ENCODE assay signal across 9 cellular contexts in genomic region chr1:66788231-66788939, GRCh38. TPM values are rescaled to one million over a fixed set of nuclear protein-coding genes. Genes with fewer than 3 reads are reported as not detected.
DNase-seq lines count a peak whose midpoint lies in the region; ATAC-seq and TF ChIP-seq lines count a peak whose summit lies in the region.
"Had no signal": no experiment of that assay in that cellular context is flagged by ENCODE, and none has a peak within 500 bp of the region (broad histone marks: within the 10 kb centered on the region; RNA-seq: fewer than 3 reads in every experiment).

No MANE protein-coding gene starts in this region.

- H3K4me3 ChIP-seq in GM23338 = no peak overlapping the region
- no peak overlapping the region for H3K4me3 ChIP-seq in neural progenitor cell
- H3K4me3 ChIP-seq: SK-N-MC had no signal

- no peak overlapping the region for H3K27ac ChIP-seq in GM23338 (ENCODE audit: low read depth)
- H3K27ac ChIP-seq in neural progenitor cell = no peak overlapping the region
- H3K27ac ChIP-seq: SK-N-MC had no signal

- H3K27me3 Mint-ChIP-seq in GM23338 (ENCODE audit: insufficient read depth, low read depth, poor library complexity) = no peaks in the 10 kb centered on the region
- H3K27me3 Mint-ChIP-seq in neural progenitor cell (ENCODE audit: insufficient read depth, low read depth) = no peaks in the 10 kb centered on the region

- ATAC-seq in GM18505 (IDR thresholded peaks at IDR 0.05; ENCODE audit: unreplicated experiment) (peak; percentile 78), HG02763 (IDR thresholded peaks at IDR 0.05; ENCODE audit: unreplicated experiment) (peak; percentile 78), GM23338 (no peak)

- TF ChIP-seq CTCF in GM23338 (conservative IDR thresholded peaks at IDR 0.05; ENCODE audit: low read depth in 2 of 2) = no peak
- TF ChIP-seq CTCF in neural progenitor cell (IDR thresholded peaks at IDR 0.05) = no peak

- no peak overlapping the region for H3K4me2 ChIP-seq in GM23338
- H3K4me2 ChIP-seq in neural progenitor cell = no peak overlapping the region

- H3F3A ChIP-seq in GM23338 (replicated peaks; ENCODE audit: low read depth) (no peaks in the 10 kb centered on the region), neural progenitor cell (ENCODE audit: low read depth) (no peaks in the 10 kb centered on the region)

- no peaks in the 10 kb centered on the region for H4K20me1 ChIP-seq in GM23338 (replicated peaks; ENCODE audit: insufficient read depth)
- H4K20me1 ChIP-seq in neural progenitor cell (ENCODE audit: low read depth) = no peaks in the 10 kb centered on the region

- H2AFZ ChIP-seq in GM23338 = no peak overlapping the region
- H2AFZ ChIP-seq in neural progenitor cell (replicated peaks) = no peak overlapping the region

- no peaks in the 10 kb centered on the region for H3K79me2 ChIP-seq in GM23338 (replicated peaks; ENCODE audit: insufficient read depth)
- no peaks in the 10 kb centered on the region for H3K79me2 ChIP-seq in neural progenitor cell (ENCODE audit: low read depth)

- TF ChIP-seq POLR2A in GM18505 (IDR thresholded peaks at IDR 0.05; ENCODE audit: borderline replicate concordance, extremely low read depth, insufficient read depth, insufficient read length) = no peak

- DNase-seq in activated CD4-positive, alpha-beta T cell treated with anti-CD3 and anti-CD28 coated beads, Interleukin-2, amount 50 U/mL, for 4 hours = peak; percentile 53 to 59
- DNase-seq in stimulated activated CD4-positive, alpha-beta T cell treated with anti-CD3 and anti-CD28 coated beads, Interleukin-15, amount 100 ng/mL, for 24 hours = peak; percentile 77
- DNase-seq in GM23338 (ENCODE audit: low spot score) = no peak
- DNase-seq in cerebellar nuclear complex (lab: John Stamatoyannopoulos, UW) = no peak
- DNase-seq in neural progenitor cell (ENCODE audit: low spot score) = no peak
- no peak for DNase-seq in putamen (ENCODE audit: low spot score)

- H3K4me1 Mint-ChIP-seq in GM23338 (peaks cover 6% of the 10 kb centered on the region; the same call in 2 of the 3 replicates), neural progenitor cell (no peaks in the 10 kb centered on the region)

- H3K4me1 ChIP-seq in GM23338 (ENCODE audit: insufficient read depth) (no peaks in the 10 kb centered on the region), neural progenitor cell (no peaks in the 10 kb centered on the region)

- H3K9me3 Mint-ChIP-seq in GM23338 (peaks cover 2% of the 10 kb centered on the region; the same call in 1 of the 3 replicates), neural progenitor cell (no peaks in the 10 kb centered on the region)

- H3K9me2 ChIP-seq in GM23338 (ENCODE audit: insufficient read depth) = no peaks in the 10 kb centered on the region

- H3K9me3 ChIP-seq in neural progenitor cell (ENCODE audit: low read depth) = no peaks in the 10 kb centered on the region

- H3K4me3 Mint-ChIP-seq in GM23338 (no peak overlapping the region), neural progenitor cell (no peak overlapping the region)

- H3K27ac Mint-ChIP-seq in GM23338 (no peak overlapping the region), neural progenitor cell (no peak overlapping the region)

- no peaks in the 10 kb centered on the region for H3K36me3 ChIP-seq in GM23338 (ENCODE audit: insufficient read depth)
- H3K36me3 ChIP-seq in neural progenitor cell = no peaks in the 10 kb centered on the region

- no peaks in the 10 kb centered on the region for H3K27me3 ChIP-seq in GM23338 (ENCODE audit: insufficient read depth)
- no peaks in the 10 kb centered on the region for H3K27me3 ChIP-seq in neural progenitor cell

- no peak overlapping the region for H3K9ac ChIP-seq in neural progenitor cell

- H3K36me3 Mint-ChIP-seq in GM23338 (ENCODE audit: low read depth) = no peaks in the 10 kb centered on the region
- H3K36me3 Mint-ChIP-seq in neural progenitor cell = no peaks in the 10 kb centered on the region

TF ChIP-seq in GM23338, 12 proteins besides CTCF, POLR2A, EP300 and RAD21:
- TF ChIP-seq ZNF331 (CRISPR knock-in tag; IDR thresholded peaks at IDR 0.05; ENCODE audit: low read depth) (no peak), POLR2AphosphoS5 (IDR thresholded peaks at IDR 0.05; ENCODE audit: low read depth) (no peak)
TF ChIP-seq in GM23338: peak in this region for 0.

RNA-seq across cellular contexts. Expression of gene INSL5, which starts 12.7 kb away (rescaled TPM):
- total RNA-seq in GM23338 (2014; rRNA removed; shearing (Covaris generic)) = not detected in 2 replicates
- polyA plus RNA-seq in GM23338 (2016; fragmentation: Nextera tagmentation; extraction: Ambion mirVana) = not detected in 2 replicates
- total RNA-seq in neural progenitor cell (ENCODE audit: low replicate concordance) = not detected in 2 replicates

RNA-seq across cellular contexts. Expression of gene DYNLT5, which starts 36.1 kb away (rescaled TPM):
- total RNA-seq in GM23338 (2014; rRNA removed; shearing (Covaris generic)) = 2.6 and 2.8 TPM in 2 replicates
- polyA plus RNA-seq in GM23338 (2016; fragmentation: Nextera tagmentation; extraction: Ambion mirVana) = 0.95 and 1.3 TPM in 2 replicates
- total RNA-seq in neural progenitor cell (ENCODE audit: low replicate concordance) = 0.22 TPM in 1 of 2 replicates, not detected in the other

Comparison
In these comparisons a context has a peak if more than half of its experiments do, and no peak if none do; other contexts are left out.
1. DNase-seq: peak in activated CD4-positive, alpha-beta T cell treated with anti-CD3 and anti-CD28 coated beads, Interleukin-2, amount 50 U/mL, for 4 hours (2 of 2) and stimulated activated CD4-positive, alpha-beta T cell treated with anti-CD3 and anti-CD28 coated beads, Interleukin-15, amount 100 ng/mL, for 24 hours (single experiment); none in GM23338 (single experiment), cerebellar nuclear complex (0 of 2), neural progenitor cell (single experiment) and putamen (single experiment).